ENCODE assay signal across 25 cellular contexts in the genomic region with DNA sequence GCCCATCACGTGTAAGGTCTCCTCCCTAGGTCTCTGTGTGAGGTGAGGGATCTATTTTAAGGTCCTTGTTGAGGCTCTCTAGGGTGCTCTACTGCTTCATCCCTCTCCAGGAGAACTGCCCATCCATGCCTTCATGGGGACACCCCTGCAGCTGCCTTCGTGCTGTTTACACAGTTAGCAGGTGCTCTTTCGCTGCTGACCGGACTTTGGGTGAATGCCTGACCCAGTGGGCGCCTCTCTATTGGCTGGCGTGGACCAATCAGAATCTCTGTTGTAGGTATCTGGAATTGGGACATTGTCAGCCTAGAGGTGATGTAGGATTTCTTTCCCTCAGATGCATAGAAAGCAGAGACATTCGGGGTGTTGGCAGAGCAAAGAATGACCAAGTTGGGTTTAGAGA. TPM values are rescaled to one million over a fixed set of nuclear protein-coding genes. Genes with fewer than 3 reads are reported as not detected.
"Had no signal": no experiment of that assay in that cellular context is flagged by ENCODE, and none has a peak within 500 bp of the region (broad histone marks: within the 10 kb centered on the region; RNA-seq: fewer than 3 reads in every experiment).

No MANE protein-coding gene starts in this region.

- H3K27ac ChIP-seq: adrenal gland, Peyer's patch, RWPE1 had no signal

- H3K27me3 ChIP-seq: adrenal gland, Peyer's patch had no signal

- H3K4me3 ChIP-seq: adrenal gland, Peyer's patch had no signal

- H3K4me1 ChIP-seq: adrenal gland, Peyer's patch had no signal

- H3K9me3 ChIP-seq: adrenal gland, Peyer's patch had no signal

- ATAC-seq: activated CD8-positive, alpha-beta T cell treated with anti-CD3 and anti-CD28 coated beads, Interleukin-2, amount 10 ng/mL, durations not matched to agents 7 days and 5 days; T-helper 17 cell; WTC11 had no signal

- H3K36me3 ChIP-seq: adrenal gland, Peyer's patch had no signal

- DNase-seq: activated CD4-positive, alpha-beta T cell treated with anti-CD3 and anti-CD28 coated beads for 48 hours; activated CD4-positive, alpha-beta T cell treated with anti-CD3 and anti-CD28 coated beads, Interleukin-2, amount 50 U/mL, for 4 hours; activated CD4-positive, CD25-positive, alpha-beta regulatory T cell treated with anti-CD3 and anti-CD28 coated beads, Interleukin-2, amount 50 U/mL, for 72 hours; activated CD8-positive, alpha-beta memory T cell treated with anti-CD3 and anti-CD28 coated beads, Interleukin-2, amount 50 U/mL, for 48 hours; activated CD8-positive, alpha-beta T cell treated with anti-CD3 and anti-CD28 coated beads, Interleukin-2, amount 10 ng/mL, durations not matched to agents 7 days and 5 days; activated naive CD4-positive, alpha-beta T cell treated with anti-CD3 and anti-CD28 coated beads, Interleukin-2, amount 50 U/mL, for 16 hours; activated naive CD8-positive, alpha-beta T cell treated with anti-CD3 and anti-CD28 coated beads, Interleukin-2, amount 10 ng/mL, durations not matched to agents 7 days and 5 days; activated T-cell treated with anti-CD3 and anti-CD28 coated beads, Interleukin-2, amount 50 U/mL, for 1 hour; adrenal gland; cerebellar nuclear complex; Kasumi-1; NCI-H1105 treated with DMSO at 0.1 percent for 48 hours; NCI-H1436 treated with DMSO at 0.1 percent for 48 hours; NCI-H2029; NCI-H2107; NCI-H446; NCI-H526; NCI-H82; Peyer's patch; Right ventricle myocardium superior; T-helper 17 cell; T-helper 9 cell had no signal

RNA-seq across cellular contexts. Expression of a gene that starts 38.7 kb away (rescaled TPM):
- total RNA-seq: activated CD8-positive, alpha-beta T cell treated with anti-CD3 and anti-CD28 coated beads, Interleukin-2, amount 10 ng/mL, durations not matched to agents 7 days and 5 days; activated naive CD8-positive, alpha-beta T cell treated with anti-CD3 and anti-CD28 coated beads, Interleukin-2, amount 10 ng/mL, durations not matched to agents 7 days and 5 days; cardiac septum; Right ventricle myocardium superior; WTC11 had no signal
- polyA plus RNA-seq: adrenal gland had no signal

RNA-seq across cellular contexts. Expression of a gene that starts 50.9 kb away (rescaled TPM):
- total RNA-seq: activated CD8-positive, alpha-beta T cell treated with anti-CD3 and anti-CD28 coated beads, Interleukin-2, amount 10 ng/mL, durations not matched to agents 7 days and 5 days; activated naive CD8-positive, alpha-beta T cell treated with anti-CD3 and anti-CD28 coated beads, Interleukin-2, amount 10 ng/mL, durations not matched to agents 7 days and 5 days; adrenal gland; cardiac septum; Right ventricle myocardium superior; T-helper 17 cell had no signal
- polyA plus RNA-seq: adrenal gland had no signal
